In the genomic region with DNA sequence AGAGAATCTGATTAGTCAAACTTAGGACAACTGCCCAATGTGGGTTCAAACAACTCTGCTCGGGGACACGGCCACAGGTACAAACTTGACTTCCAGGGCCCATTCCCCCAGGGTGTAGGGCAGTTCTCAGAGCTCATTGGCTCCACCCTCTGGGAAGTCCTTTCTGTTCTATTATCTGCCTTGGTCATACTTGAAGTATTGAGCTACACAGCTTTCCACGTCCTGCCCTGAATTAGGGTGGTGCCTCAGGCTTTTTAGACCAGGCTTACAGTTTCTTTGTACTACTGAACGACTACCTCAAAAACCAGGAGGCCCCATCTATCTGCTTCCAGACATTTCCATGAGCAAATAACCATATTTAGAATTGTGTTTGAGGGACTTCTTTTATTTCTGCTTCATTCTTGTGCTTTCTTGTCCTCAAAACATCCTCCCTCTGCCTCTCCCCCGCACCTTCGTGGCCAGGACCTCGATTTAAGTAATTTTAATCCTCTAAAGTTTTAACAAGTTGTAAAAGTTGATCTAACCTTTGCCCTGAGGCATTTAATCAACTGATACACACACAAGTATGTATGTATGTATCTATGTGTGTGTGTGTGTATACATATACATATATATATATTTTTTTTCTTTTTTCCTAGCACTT, we compare ENCODE assay signal across 8 cellular contexts.
DNase-seq lines count a peak whose midpoint lies in the region; ATAC-seq and TF ChIP-seq lines count a peak whose summit lies in the region.

No MANE protein-coding gene starts in this region.

- H3K9me3 Mint-ChIP-seq in nephron progenitor cell = peaks cover 7% of the 10 kb centered on the region

- DNase-seq in T follicular helper cell (ENCODE audit: low read depth) = peak; percentile 2
- DNase-seq in caudate nucleus (lab: John Stamatoyannopoulos, UW) = no peak
- DNase-seq in nephron progenitor cell = no peak
- no peak for DNase-seq in DMS153 (lab: John Stamatoyannopoulos, UW)
- no peak for DNase-seq in foreskin melanocyte
- no peak for DNase-seq in KG1 (lab: John Stamatoyannopoulos, UW)

- no peak for TF ChIP-seq CTCF in nephron progenitor cell (IDR thresholded peaks at IDR 0.05)

- H3K4me3 Mint-ChIP-seq in nephron progenitor cell = no peak overlapping the region

- peak overlapping the region; percentile 65 for H3K27ac ChIP-seq in caudate nucleus (ENCODE audit: low read depth, low read length)

- peak overlapping the region; percentile 73 for H3K27ac Mint-ChIP-seq in nephron progenitor cell

- peaks cover 32% of the 10 kb centered on the region for H3K4me1 Mint-ChIP-seq in nephron progenitor cell

- peaks cover 4% of the 10 kb centered on the region for H3K27me3 Mint-ChIP-seq in nephron progenitor cell (ENCODE audit: low read depth, poor library complexity)

- H3K36me3 Mint-ChIP-seq in nephron progenitor cell (ENCODE audit: low read depth) = no peaks in the 10 kb centered on the region

- ATAC-seq in GM19043 (IDR thresholded peaks at IDR 0.05; ENCODE audit: low read depth, unreplicated experiment) (peak; percentile 73), HG03039 (IDR thresholded peaks at IDR 0.05; ENCODE audit: unreplicated experiment) (peak; percentile 55)
